Comparison of ENCODE assay signal across 34 cellular contexts in the genomic region with DNA sequence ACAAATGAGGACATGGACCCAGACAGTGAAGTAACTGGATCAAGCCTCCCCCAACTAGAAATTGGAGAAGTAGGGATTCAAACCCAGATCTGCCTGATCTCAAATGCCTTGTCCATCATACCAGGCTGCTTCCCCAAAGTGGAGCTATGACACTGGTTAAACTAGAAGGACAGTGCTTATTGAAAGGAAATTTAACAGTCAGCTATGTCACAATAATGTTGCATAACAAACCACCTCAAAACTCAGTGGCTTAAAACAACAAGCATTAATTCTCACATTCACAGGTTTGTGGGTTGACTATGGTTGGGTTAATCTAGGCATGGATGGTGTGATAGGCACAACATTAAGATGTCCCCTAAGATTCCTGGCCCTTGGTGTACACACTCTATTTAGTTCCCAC.
"Had no signal": no experiment of that assay in that cellular context is flagged by ENCODE, and none has a peak within 500 bp of the region (broad histone marks: within the 10 kb centered on the region; RNA-seq: fewer than 3 reads in every experiment).

No MANE protein-coding gene starts in this region.

- H3K4me1 Mint-ChIP-seq: activated B cell treated with CpG ODN at 0.5 μM for 24 hours; activated CD4-positive, alpha-beta T cell treated with anti-CD3 and anti-CD28 coated beads, Interleukin-2, amount 10 ng/mL, durations not matched to agents 24 days and 14 days; activated CD8-positive, alpha-beta memory T cell treated with anti-CD3 and anti-CD28 coated beads, Interleukin-2, amount 10 ng/mL, durations not matched to agents 7 days and 5 days; activated naive CD4-positive, alpha-beta T cell treated with anti-CD3 and anti-CD28 coated beads, Interleukin-2, amount 50 U/mL, for 24 hours; activated naive CD8-positive, alpha-beta T cell treated with anti-CD3 and anti-CD28 coated beads for 36 hours; activated naive CD8-positive, alpha-beta T cell treated with anti-CD3 and anti-CD28 coated beads, Interleukin-2, amount 50 U/mL, for 24 hours; T-helper 17 cell had no signal

- H3K9me3 ChIP-seq: adrenal gland, body of pancreas had no signal

- DNase-seq: activated B cell treated with CpG ODN at 0.5 μM for 24 hours; activated CD4-positive, alpha-beta memory T cell treated with anti-CD3 and anti-CD28 coated beads for 36 hours; activated CD4-positive, alpha-beta T cell treated with anti-CD3 and anti-CD28 coated beads, Interleukin-2, amount 10 ng/mL, durations not matched to agents 24 days and 14 days; activated CD8-positive, alpha-beta memory T cell treated with anti-CD3 and anti-CD28 coated beads, Interleukin-2, amount 10 ng/mL, durations not matched to agents 7 days and 5 days; activated CD8-positive, alpha-beta memory T cell treated with anti-CD3 and anti-CD28 coated beads, Interleukin-2, amount 50 U/mL, for 4 hours; activated CD8-positive, alpha-beta T cell treated with anti-CD3 and anti-CD28 coated beads, Interleukin-2, amount 10 ng/mL, durations not matched to agents 7 days and 5 days; activated effector memory CD4-positive, alpha-beta T cell treated with anti-CD3 and anti-CD28 coated beads, Interleukin-2, amount 50 U/mL, for 16 hours; activated naive CD4-positive, alpha-beta T cell treated with anti-CD3 and anti-CD28 coated beads for 36 hours; activated naive CD8-positive, alpha-beta T cell treated with anti-CD3 and anti-CD28 coated beads for 36 hours; activated naive CD8-positive, alpha-beta T cell treated with anti-CD3 and anti-CD28 coated beads, Interleukin-2, amount 50 U/mL, for 24 hours; activated T-cell treated with anti-CD3 and anti-CD28 coated beads, Interleukin-2, amount 50 U/mL, for 1 hour; activated T-cell treated with anti-CD3 and anti-CD28 coated beads, Interleukin-2, amount 50 U/mL, for 48 hours; adrenal gland; amygdala; body of pancreas; caudate nucleus; cortex of kidney; dermis blood vessel endothelial cell; effector CD4-positive, alpha-beta T cell; effector memory CD8-positive, alpha-beta T cell; esophagus squamous epithelium; foreskin melanocyte; heart right ventricle; T-helper 17 cell; T1000; WERI-Rb-1 had no signal

- FAIRE-seq: colon had no signal

- H3K27ac ChIP-seq: adrenal gland, body of pancreas, epithelial cell of prostate, esophagus squamous epithelium, gastroesophageal sphincter, heart right ventricle, WERI-Rb-1 had no signal

- H3K36me3 ChIP-seq: adrenal gland, esophagus squamous epithelium, gastroesophageal sphincter, heart right ventricle, WERI-Rb-1 had no signal

- H3K9me3 Mint-ChIP-seq: effector memory CD8-positive, alpha-beta T cell had no signal

- H3K27ac Mint-ChIP-seq: activated B cell treated with CpG ODN at 0.5 μM for 24 hours; activated CD4-positive, alpha-beta memory T cell treated with anti-CD3 and anti-CD28 coated beads for 36 hours; activated CD4-positive, alpha-beta T cell treated with anti-CD3 and anti-CD28 coated beads, Interleukin-2, amount 10 ng/mL, durations not matched to agents 24 days and 14 days; activated CD8-positive, alpha-beta memory T cell treated with anti-CD3 and anti-CD28 coated beads, Interleukin-2, amount 10 ng/mL, durations not matched to agents 7 days and 5 days; activated CD8-positive, alpha-beta T cell treated with anti-CD3 and anti-CD28 coated beads, Interleukin-2, amount 10 ng/mL, durations not matched to agents 7 days and 5 days; activated naive CD4-positive, alpha-beta T cell treated with anti-CD3 and anti-CD28 coated beads for 36 hours; activated naive CD4-positive, alpha-beta T cell treated with anti-CD3 and anti-CD28 coated beads, Interleukin-2, amount 50 U/mL, for 24 hours; activated naive CD8-positive, alpha-beta T cell treated with anti-CD3 and anti-CD28 coated beads for 36 hours; activated naive CD8-positive, alpha-beta T cell treated with anti-CD3 and anti-CD28 coated beads, Interleukin-2, amount 50 U/mL, for 24 hours; activated T-helper 1 cell treated with anti-CD3 and anti-CD28 coated beads, Interleukin-12 subunit alpha, Interleukin-12 subunit beta, Interleukin-2, Interleukin-4 antibody, amounts not matched to agents 30 ng/mL and 10 ng/mL and 1 ng/mL, durations not matched to agents 14 hours and 24 hours and 36 hours; activated T-helper 2 cell treated with anti-CD3 and anti-CD28 coated beads, Interferon-gamma antibody, Interleukin-2, Interleukin-4, amounts not matched to agents 10 μg/mL and 5 μg/mL and 100 μg/mL, durations not matched to agents 14 hours and 24 hours and 36 hours; effector memory CD8-positive, alpha-beta T cell; T-helper 17 cell; T-helper 2 cell treated with Interferon-gamma antibody and Interleukin-4, amounts not matched to agents 5 μg/mL and 100 μg/mL, for 36 hours had no signal

- H3K4me3 Mint-ChIP-seq: activated B cell treated with CpG ODN at 0.5 μM for 24 hours; activated CD4-positive, alpha-beta memory T cell treated with anti-CD3 and anti-CD28 coated beads for 36 hours; activated CD4-positive, alpha-beta T cell treated with anti-CD3 and anti-CD28 coated beads, Interleukin-2, amount 10 ng/mL, durations not matched to agents 24 days and 14 days; activated CD8-positive, alpha-beta memory T cell treated with anti-CD3 and anti-CD28 coated beads, Interleukin-2, amount 10 ng/mL, durations not matched to agents 7 days and 5 days; activated CD8-positive, alpha-beta T cell treated with anti-CD3 and anti-CD28 coated beads, Interleukin-2, amount 10 ng/mL, durations not matched to agents 7 days and 5 days; activated naive CD4-positive, alpha-beta T cell treated with anti-CD3 and anti-CD28 coated beads for 36 hours; activated naive CD4-positive, alpha-beta T cell treated with anti-CD3 and anti-CD28 coated beads, Interleukin-2, amount 50 U/mL, for 24 hours; activated naive CD8-positive, alpha-beta T cell treated with anti-CD3 and anti-CD28 coated beads for 36 hours; activated naive CD8-positive, alpha-beta T cell treated with anti-CD3 and anti-CD28 coated beads, Interleukin-2, amount 50 U/mL, for 24 hours; activated T-helper 1 cell treated with anti-CD3 and anti-CD28 coated beads, Interleukin-12 subunit alpha, Interleukin-12 subunit beta, Interleukin-2, Interleukin-4 antibody, amounts not matched to agents 30 ng/mL and 10 ng/mL and 1 ng/mL, durations not matched to agents 14 hours and 24 hours and 36 hours; effector memory CD8-positive, alpha-beta T cell; T-helper 17 cell; T-helper 2 cell treated with Interferon-gamma antibody and Interleukin-4, amounts not matched to agents 5 μg/mL and 100 μg/mL, for 36 hours had no signal

- ATAC-seq: activated CD4-positive, CD25-positive, alpha-beta regulatory T cell treated with anti-CD3 and anti-CD28 coated beads, Interleukin-2, amount 50 U/mL, for 24 hours; activated CD8-positive, alpha-beta memory T cell treated with anti-CD3 and anti-CD28 coated beads, Interleukin-2, amount 10 ng/mL, durations not matched to agents 7 days and 5 days; activated CD8-positive, alpha-beta T cell treated with anti-CD3 and anti-CD28 coated beads, Interleukin-2, amount 10 ng/mL, durations not matched to agents 7 days and 5 days; activated naive CD8-positive, alpha-beta T cell treated with anti-CD3 and anti-CD28 coated beads, Interleukin-2, amount 50 U/mL, for 24 hours; body of pancreas; effector memory CD8-positive, alpha-beta T cell; gastroesophageal sphincter; heart right ventricle; T-helper 17 cell had no signal

- H3K27me3 ChIP-seq: body of pancreas had no signal

- H3K36me3 Mint-ChIP-seq: activated CD4-positive, alpha-beta memory T cell treated with anti-CD3 and anti-CD28 coated beads for 36 hours; activated CD8-positive, alpha-beta memory T cell treated with anti-CD3 and anti-CD28 coated beads, Interleukin-2, amount 10 ng/mL, durations not matched to agents 7 days and 5 days; activated naive CD4-positive, alpha-beta T cell treated with anti-CD3 and anti-CD28 coated beads, Interleukin-2, amount 50 U/mL, for 24 hours; activated naive CD8-positive, alpha-beta T cell treated with anti-CD3 and anti-CD28 coated beads for 36 hours had no signal

- H3K4me3 ChIP-seq: adrenal gland, body of pancreas, esophagus squamous epithelium, gastroesophageal sphincter, heart right ventricle had no signal

- H3K4me1 ChIP-seq: adrenal gland, body of pancreas, esophagus squamous epithelium, gastroesophageal sphincter, heart right ventricle had no signal
